In genomic region chr7:70669859-70670258, GRCh38 we compare ENCODE assay signal across 14 cellular contexts.
"Had no signal": no experiment of that assay in that cellular context is flagged by ENCODE, and none has a peak within 500 bp of the region (broad histone marks: within the 10 kb centered on the region; RNA-seq: fewer than 3 reads in every experiment).

No MANE protein-coding gene starts in this region.

- H3K9me3 Mint-ChIP-seq: neural progenitor cell had no signal

- DNase-seq: activated CD4-positive, alpha-beta T cell treated with anti-CD3 and anti-CD28 coated beads, Interleukin-2, amount 50 U/mL, for 48 hours; activated CD4-positive, CD25-positive, alpha-beta regulatory T cell treated with anti-CD3 and anti-CD28 coated beads, Interleukin-2, amount 50 U/mL, for 72 hours; activated naive CD4-positive, alpha-beta T cell; caudate nucleus; cortex of kidney; kidney; left ventricle myocardium superior; mesenchymal stem cell; retina; stimulated activated CD4-positive, alpha-beta T cell treated with anti-CD3 and anti-CD28 coated beads, Interleukin-15, amount 100 ng/mL, for 24 hours; stimulated activated CD4-positive, alpha-beta T cell treated with anti-CD3 and anti-CD28 coated beads, Interleukin-4, amount 100 ng/mL, for 4 hours had no signal

- H3K9me3 ChIP-seq: tibial nerve, vagina had no signal

- H3K4me3 Mint-ChIP-seq: neural progenitor cell had no signal

- H3K27ac Mint-ChIP-seq: neural progenitor cell had no signal

- H3K36me3 ChIP-seq: neural progenitor cell, tibial nerve, vagina had no signal

- ATAC-seq: left ventricle myocardium superior had no signal

- H3K4me1 ChIP-seq: tibial nerve had no signal

- H3K4me3 ChIP-seq: neural progenitor cell, tibial nerve, vagina had no signal

- H3K27me3 ChIP-seq: neural progenitor cell, tibial nerve, vagina had no signal

- H3K27ac ChIP-seq: neural progenitor cell, tibial nerve, vagina had no signal
